In the genomic region with DNA sequence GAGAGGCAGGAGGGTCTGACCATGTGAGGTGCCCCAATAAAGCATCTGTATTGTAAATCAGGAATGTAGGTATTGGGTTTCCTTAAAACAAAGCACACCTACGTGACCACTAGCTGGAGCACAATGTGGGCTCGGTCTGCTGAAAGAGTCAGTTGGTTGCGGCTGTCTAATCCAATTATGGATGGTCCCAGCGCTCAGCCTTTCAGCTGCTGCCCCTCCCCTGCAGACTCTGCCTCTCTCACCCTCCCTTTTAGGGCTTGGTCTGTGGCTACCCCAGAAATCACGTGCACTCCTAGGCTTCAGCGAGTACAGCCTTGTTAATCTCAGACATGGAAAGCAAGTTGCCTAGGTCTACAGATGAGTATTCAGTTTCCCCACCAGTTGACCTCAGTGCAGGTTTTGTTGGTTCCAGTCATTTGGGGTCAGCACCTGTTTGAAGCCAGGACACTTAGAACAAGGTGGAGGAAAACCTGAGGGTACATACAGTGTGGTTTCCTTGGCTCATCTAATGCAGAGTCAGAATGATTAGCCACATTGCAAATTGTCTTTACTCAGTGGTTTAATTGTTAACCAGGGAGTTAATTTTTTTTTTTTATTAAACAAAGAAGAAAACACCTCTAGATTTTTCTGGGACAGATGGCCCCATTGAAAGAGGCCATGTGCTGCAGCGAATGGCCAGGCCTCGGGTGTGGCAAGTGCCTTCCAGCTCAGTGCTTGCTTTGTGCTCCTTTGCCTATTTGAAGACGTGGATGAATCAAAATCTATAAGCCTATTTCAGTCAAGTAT, we compare ENCODE assay signal across 8 cellular contexts.
DNase-seq lines count a peak whose midpoint lies in the region; ATAC-seq and TF ChIP-seq lines count a peak whose summit lies in the region.

No MANE protein-coding gene starts in this region.

- H3K27me3 ChIP-seq in transverse colon: no peaks in the 10 kb centered on the region

- no peak overlapping the region for H3K4me3 Mint-ChIP-seq in CD14-positive monocyte

- H3K36me3 ChIP-seq in transverse colon: no peaks in the 10 kb centered on the region

- peaks cover 40% of the 10 kb centered on the region for H3K4me1 Mint-ChIP-seq in CD14-positive monocyte

- H3K4me1 ChIP-seq in transverse colon: peaks cover 13 to 60% (median 50%) of the 10 kb centered on the region in 4 donors

- no peak for TF ChIP-seq EP300 in transverse colon (IDR thresholded peaks at IDR 0.05; ENCODE audit: low read depth)

- H3K27ac ChIP-seq in transverse colon: peak overlapping the region; percentile 16 to 82 (median 61)

- no peak for ATAC-seq in Right ventricle myocardium inferior
- ATAC-seq in HG03457 (IDR thresholded peaks at IDR 0.05; ENCODE audit: unreplicated experiment): peak; percentile 88

- no peaks in the 10 kb centered on the region for H3K36me3 Mint-ChIP-seq in CD14-positive monocyte

- in situ Hi-C loops in transverse colon (cut with MboI; ENCODE audit: low pct_ligation_motif_present in 1 of 4, low pct_unique_long_range_greater_than_20kb in 1 of 4, low sequenced_read_pairs in 3 of 4): loop anchor here in 2 of 4 donors (25.0 kb wide), 1 partner anchor 276 kb away; no protein-coding TSS in a partner anchor

- DNase-seq in Right ventricle myocardium inferior (ENCODE audit: missing footprints) (peak; percentile 13), cardiac septum (ENCODE audit: low spot score) (no peak), ecto neural progenitor cell (ENCODE audit: low spot score) (peak; percentile 87), transverse colon (peak; percentile 61), GM03348 (ENCODE audit: low spot score) (no peak), NCI-H1048 (lab: John Stamatoyannopoulos, UW) (no peak), CD14-positive monocyte (ENCODE audit: low spot score) (no peak)

- H3K9me3 ChIP-seq in transverse colon: no peaks in the 10 kb centered on the region

- no peak overlapping the region for H3K4me3 ChIP-seq in transverse colon

- H3K27me3 Mint-ChIP-seq in CD14-positive monocyte (ENCODE audit: low read depth in 3 of 3): peaks cover 0 to 3% (median 0%) of the 10 kb centered on the region in 3 donors

- TF ChIP-seq CTCF in transverse colon (IDR thresholded peaks at IDR 0.05) (no peak), CD14-positive monocyte (IDR thresholded peaks at IDR 0.05) (no peak)

- H3K9me3 Mint-ChIP-seq in CD14-positive monocyte: no peaks in the 10 kb centered on the region

- 40 to 46% methylated on average over 5 to 9 of the region's 9 CpGs for WGBS in transverse colon (ENCODE audit: low coverage in 1 of 2), 2 donors

- intact Hi-C loops in Right ventricle myocardium inferior (cut with DNase I): no loop called here
- intact Hi-C loops in cardiac septum (cut with DNase I): no loop called here
- intact Hi-C loops in transverse colon (cut with DNase I; ENCODE audit: low total_unique reads): no loop called here
- intact Hi-C loops in CD14-positive monocyte (cut with micrococcal nuclease): no loop called here

- H3K27ac Mint-ChIP-seq in CD14-positive monocyte: peak overlapping the region in 1 of 7 donors; percentile 33

- no peak for TF ChIP-seq POLR2A in transverse colon (IDR thresholded peaks at IDR 0.05)

Comparison
In these comparisons a context has a peak if more than half of its experiments do, and no peak if none do; other contexts are left out.
1. DNase-seq: peak in Right ventricle myocardium inferior (single experiment), ecto neural progenitor cell (single experiment) and transverse colon (single experiment); none in cardiac septum (single experiment), GM03348 (single experiment), NCI-H1048 (single experiment) and CD14-positive monocyte (single experiment).